25 cellular contexts compared by ENCODE assay signal in genomic region chr2:17550907-17551306, GRCh38. TPM values are rescaled to one million over a fixed set of nuclear protein-coding genes. Genes with fewer than 3 reads are reported as not detected.
DNase-seq lines count a peak whose midpoint lies in the region; ATAC-seq, FAIRE-seq and TF ChIP-seq lines count a peak whose summit lies in the region.
"Had no signal": no experiment of that assay in that cellular context is flagged by ENCODE, and none has a peak within 500 bp of the region (broad histone marks: within the 10 kb centered on the region; RNA-seq: fewer than 3 reads in every experiment).

No MANE protein-coding gene starts in this region.

- POLR2A ChIA-PET in HepG2 (lab: Yijun Ruan, JAX): interaction anchor here (4.0 kb wide), 1 partner anchor 12 kb away, joined by 19 read pairs; the partner anchor contains the start of gene VSNL1

- H3K4me1 ChIP-seq in HepG2 (ENCODE audit: insufficient read depth, low read length): peaks cover 81% of the 10 kb centered on the region
- peaks cover 0 to 19% (median 10%) of the 10 kb centered on the region in 4 donors for H3K4me1 ChIP-seq in right lobe of liver
- H3K4me1 ChIP-seq in keratinocyte (ENCODE audit: control insufficient read depth, extremely low read depth, insufficient read depth, low read length): peaks cover 10% of the 10 kb centered on the region
- no peaks in the 10 kb centered on the region for H3K4me1 ChIP-seq in mucosa of descending colon (ENCODE audit: low read depth)

- no peak overlapping the region for H3K4me3 Mint-ChIP-seq in natural killer cell treated with Interleukin-12 subunit alpha and Interleukin-12 subunit beta and Interleukin-15 and Interleukin-18, amount 100 ng/mL, for 72 hours
- H3K4me3 Mint-ChIP-seq: CD4-positive, alpha-beta memory T cell had no signal

- BruUV-seq in HepG2 (replicated peaks; lab: Mats Ljungman, UMichigan): no TSS peak

- TF ChIP-seq EP300 in HepG2 (IDR thresholded peaks at IDR 0.05; ENCODE audit: low read depth in 2 of 2, low read length in 2 of 2): no peak
- TF ChIP-seq EP300 in HepG2 (CRISPR knock-in tag; IDR thresholded peaks at IDR 0.05; ENCODE audit: borderline replicate concordance): no peak

- H3K36me3 Mint-ChIP-seq in natural killer cell treated with Interleukin-12 subunit alpha and Interleukin-12 subunit beta and Interleukin-15 and Interleukin-18, amount 100 ng/mL, for 72 hours: no peaks in the 10 kb centered on the region
- H3K36me3 Mint-ChIP-seq: CD4-positive, alpha-beta memory T cell had no signal

- H3K9me3 ChIP-seq in HepG2 (ENCODE audit: low read length) (no peaks in the 10 kb centered on the region), right lobe of liver (no peaks in the 10 kb centered on the region), keratinocyte (ENCODE audit: control insufficient read depth, low read depth, low read length) (no peaks in the 10 kb centered on the region), mucosa of descending colon (no peaks in the 10 kb centered on the region)
- H3K9me3 ChIP-seq: A549 had no signal

- H3K36me3 ChIP-seq in HepG2 (replicated peaks in 1 of 2; ENCODE audit: control insufficient read depth in 1 of 2, insufficient read depth in 2 of 2, low read length in 2 of 2): peaks cover 7 to 9% of the 10 kb centered on the region in 2 experiments; a peak in 4 of 5 replicates
- no peaks in the 10 kb centered on the region for H3K36me3 ChIP-seq in right lobe of liver
- H3K36me3 ChIP-seq in keratinocyte (ENCODE audit: control insufficient read depth in 2 of 2, extremely low read depth in 1 of 2, insufficient read depth in 2 of 2, low read length in 2 of 2): no peaks in the 10 kb centered on the region
- no peaks in the 10 kb centered on the region for H3K36me3 ChIP-seq in mucosa of descending colon (ENCODE audit: low read depth)

- CTCF ChIA-PET in HepG2 (lab: Yijun Ruan, JAX; ENCODE audit: low intra/inter-chr PET ratio, low total read pairs): no interaction called here

- H3K27ac Mint-ChIP-seq in natural killer cell treated with Interleukin-12 subunit alpha and Interleukin-12 subunit beta and Interleukin-15 and Interleukin-18, amount 100 ng/mL, for 72 hours: no peak overlapping the region
- H3K27ac Mint-ChIP-seq: CD4-positive, alpha-beta memory T cell had no signal

- dilution Hi-C loops in keratinocyte (cut with MboI; ENCODE audit: extremely low pct_ligation_motif_present, low sequenced_read_pairs): no loop called here

- TF ChIP-seq POLR2A in HepG2 (IDR thresholded peaks at IDR 0.05; ENCODE audit: insufficient read depth in 1 of 2, low read depth in 2 of 2, low read length in 2 of 2) (no peak), right lobe of liver (IDR thresholded peaks at IDR 0.05) (no peak)

- no peak overlapping the region for H3K4me3 ChIP-seq in HepG2 (replicated peaks in 1 of 3; ENCODE audit: insufficient read depth in 1 of 3, low read depth in 2 of 3, low read length in 3 of 3)
- no peak overlapping the region for H3K4me3 ChIP-seq in right lobe of liver
- H3K4me3 ChIP-seq in epithelial cell of esophagus (ENCODE audit: low read length): no peak overlapping the region
- no peak overlapping the region for H3K4me3 ChIP-seq in keratinocyte (ENCODE audit: control insufficient read depth in 2 of 3, extremely low read depth in 1 of 3, insufficient read depth in 2 of 3, low read depth in 1 of 3, low read length in 3 of 3)
- no peak overlapping the region for H3K4me3 ChIP-seq in mucosa of descending colon
- H3K4me3 ChIP-seq in coronary artery: no peak overlapping the region
- H3K4me3 ChIP-seq: A549 had no signal

- FAIRE-seq in HepG2 (lab: Jason Lieb, UNC): no peak
- FAIRE-seq in keratinocyte (lab: Jason Lieb, UNC): peak; percentile 63
- FAIRE-seq: A549, GM12892 had no signal

- no peaks in the 10 kb centered on the region for H3K4me1 Mint-ChIP-seq in natural killer cell treated with Interleukin-12 subunit alpha and Interleukin-12 subunit beta and Interleukin-15 and Interleukin-18, amount 100 ng/mL, for 72 hours (ENCODE audit: low read depth in 2 of 2)
- H3K4me1 Mint-ChIP-seq: CD4-positive, alpha-beta memory T cell had no signal

- in situ Hi-C loops in HepG2 (cut with HindIII; ENCODE audit: extremely low pct_ligation_motif_present, low pct_unique_long_range_greater_than_20kb): no loop called here

- H4K20me1 ChIP-seq in HepG2 (ENCODE audit: insufficient read depth, low read length) (no peaks in the 10 kb centered on the region), keratinocyte (ENCODE audit: control insufficient read depth, extremely low read depth, insufficient read depth, low read length) (no peaks in the 10 kb centered on the region)

- no peak for DNase-seq in HepG2 (ENCODE audit: low spot score)
- no peak for DNase-seq in right lobe of liver
- DNase-seq in epithelial cell of esophagus (ENCODE audit: low read depth): peak; percentile 21
- DNase-seq in keratinocyte (ENCODE audit: low read depth, low spot score): no peak
- DNase-seq in mucosa of descending colon: no peak
- DNase-seq in natural killer cell treated with Interleukin-12 subunit alpha and Interleukin-12 subunit beta and Interleukin-15 and Interleukin-18, amount 100 ng/mL, for 72 hours (ENCODE audit: low spot score): no peak
- no peak for DNase-seq in coronary artery (ENCODE audit: low spot score)
- no peak for DNase-seq in SW 1271 (lab: John Stamatoyannopoulos, UW)
- DNase-seq: 8988T; ACHN; C1 segment of cervical spinal cord; Calu3; CD4-positive, alpha-beta memory T cell; COR-L47; DMS53; DMS79 treated with DMSO at 0.1 percent for 48 hours; GF-D8; GOT3; H7; HCEC 1CT had no signal

- H3K9ac ChIP-seq in HepG2 (ENCODE audit: insufficient read depth, low read depth, low read length) (no peak overlapping the region), keratinocyte (ENCODE audit: control insufficient read depth, extremely low read depth, insufficient read depth, low read length) (no peak overlapping the region)

- ATAC-seq in HepG2: no peak
- no peak for ATAC-seq in right lobe of liver
- ATAC-seq in mucosa of descending colon: peak; percentile 71
- no peak for ATAC-seq in natural killer cell treated with Interleukin-12 subunit alpha and Interleukin-12 subunit beta and Interleukin-15 and Interleukin-18, amount 100 ng/mL, for 72 hours
- ATAC-seq: A549 had no signal

- H3K9me3 Mint-ChIP-seq in natural killer cell treated with Interleukin-12 subunit alpha and Interleukin-12 subunit beta and Interleukin-15 and Interleukin-18, amount 100 ng/mL, for 72 hours: peaks cover 3% of the 10 kb centered on the region

- no peaks in the 10 kb centered on the region for H3K9me1 ChIP-seq in keratinocyte (ENCODE audit: control insufficient read depth, extremely low read depth, insufficient read depth, low read length)

- intact Hi-C loops in HepG2 (cut with micrococcal nuclease; ENCODE audit: unreplicated experiment): no loop called here
- intact Hi-C loops in right lobe of liver (cut with DNase I): no loop called here
- intact Hi-C loops in mucosa of descending colon (cut with DNase I, micrococcal nuclease): no loop called here

- H3K79me2 ChIP-seq in HepG2 (ENCODE audit: insufficient read depth, low read length) (peaks cover 95% of the 10 kb centered on the region), keratinocyte (ENCODE audit: control insufficient read depth, insufficient read depth, low read length) (no peaks in the 10 kb centered on the region)

- H2AFZ ChIP-seq in HepG2 (ENCODE audit: low read length): no peak overlapping the region
- no peak overlapping the region for H2AFZ ChIP-seq in keratinocyte (ENCODE audit: control insufficient read depth, low read length)

- peak overlapping the region; percentile 2 for H3K27ac ChIP-seq in HepG2 (ENCODE audit: extremely low read length, insufficient read depth, low read length)
- H3K27ac ChIP-seq in right lobe of liver: no peak overlapping the region
- H3K27ac ChIP-seq in keratinocyte (ENCODE audit: control insufficient read depth, insufficient read depth, low read length): no peak overlapping the region
- no peak overlapping the region for H3K27ac ChIP-seq in coronary artery
- H3K27ac ChIP-seq: A549 had no signal

- whole genome bisulfite sequencing in HepG2 (ENCODE audit: low lambda C conversion rate): 95% methylated on average over 2 of the region's 2 CpGs
- WGBS in right lobe of liver (ENCODE audit: insufficient coverage, low coverage, low lambda C conversion rate, missing lambda C conversion rate): 67% methylated on average over 2 of the region's 2 CpGs

- H3K4me2 ChIP-seq in HepG2 (ENCODE audit: low read depth, low read length) (no peak overlapping the region), keratinocyte (ENCODE audit: control insufficient read depth, extremely low read depth, insufficient read depth, low read depth, low read length) (no peak overlapping the region)
- H3K4me2 ChIP-seq: A549 had no signal

- peaks cover 2 to 10% of the 10 kb centered on the region in 2 donors for H3K27me3 Mint-ChIP-seq in natural killer cell treated with Interleukin-12 subunit alpha and Interleukin-12 subunit beta and Interleukin-15 and Interleukin-18, amount 100 ng/mL, for 72 hours

- TF ChIP-seq CTCF in HepG2 (CRISPR knock-in tag; IDR thresholded peaks at IDR 0.05) (no peak), right lobe of liver (IDR thresholded peaks at IDR 0.05) (no peak), epithelial cell of esophagus (IDR thresholded peaks at IDR 0.05; ENCODE audit: insufficient read depth, low read depth, low read length, missing control alignments) (no peak), keratinocyte (optimal IDR thresholded peaks at IDR 0.05 in 1 of 3, IDR thresholded peaks at IDR 0.05 in 1 of 3, conservative IDR thresholded peaks at IDR 0.05 in 1 of 3; ENCODE audit: extremely low read depth in 1 of 3, insufficient read depth in 2 of 3, low read length in 3 of 3) (no peak), mucosa of descending colon (IDR thresholded peaks at IDR 0.05) (no peak), coronary artery (IDR thresholded peaks at IDR 0.05) (no peak)

- H3K27me3 ChIP-seq in HepG2 (ENCODE audit: control insufficient read depth in 1 of 2, insufficient read depth in 2 of 2, low read length in 2 of 2) (no peaks in the 10 kb centered on the region), right lobe of liver (no peaks in the 10 kb centered on the region), keratinocyte (ENCODE audit: control insufficient read depth, extremely low read depth, insufficient read depth, low read length) (no peaks in the 10 kb centered on the region)

- TF ChIP-seq RAD21 in HepG2 (CRISPR knock-in tag; IDR thresholded peaks at IDR 0.05): no peak

RNA-seq across cellular contexts. Expression of gene VSNL1, which starts 10.4 kb away (rescaled TPM):
- 63.2 and 103 TPM in 2 replicates for total RNA-seq in HepG2 (2016; rRNA removed; fragmentation: Illumina TruSeq; extraction: Trizol)
- 11.8 and 12.1 TPM in 2 replicates for total RNA-seq in HepG2 (2016; cell fraction: cytosol; rRNA removed; fragmentation: Illumina TruSeq; extraction: Trizol; ENCODE audit: low read depth)
- 61.2 and 118 TPM in 2 replicates for total RNA-seq in HepG2 (2016; cell fraction: insoluble cytoplasmic fraction; rRNA removed; fragmentation: Illumina TruSeq; extraction: Trizol)
- 28.5 and 29.9 TPM in 2 replicates for total RNA-seq in HepG2 (2016; cell fraction: membrane; rRNA removed; fragmentation: Illumina TruSeq; extraction: Trizol)
- total RNA-seq in HepG2 (2016; cell fraction: nucleus; rRNA removed; fragmentation: Illumina TruSeq; extraction: Trizol): 32.8 and 35.9 TPM in 2 replicates
- polyA plus RNA-seq in HepG2 (2011; rRNA removed): 62.8 and 95.9 TPM in 2 replicates
- polyA plus RNA-seq in HepG2 (2011; cell fraction: cytosol; rRNA removed): 80.4 and 85.1 TPM in 2 replicates
- polyA plus RNA-seq in HepG2 (2011; cell fraction: nucleus; rRNA removed): 12.7 TPM in 2 replicates
- 72.6 and 115 TPM in 2 replicates for polyA plus RNA-seq in HepG2 (2012)
- polyA plus RNA-seq in HepG2 (2016; cell fraction: cytosol; fragmentation: Illumina TruSeq; extraction: Trizol; ENCODE audit: low read depth): 11.7 and 11.9 TPM in 2 replicates
- 147 and 163 TPM in 2 replicates for polyA plus RNA-seq in HepG2 (2016; cell fraction: insoluble cytoplasmic fraction; fragmentation: Illumina TruSeq; extraction: Trizol; ENCODE audit: low read depth)
- 29.7 TPM in 2 replicates for polyA plus RNA-seq in HepG2 (2016; cell fraction: membrane; fragmentation: Illumina TruSeq; extraction: Trizol; ENCODE audit: low read depth)
- 39.4 and 45.5 TPM in 2 replicates for polyA plus RNA-seq in HepG2 (2016; cell fraction: nucleus; fragmentation: Illumina TruSeq; extraction: Trizol; ENCODE audit: insufficient read depth, low read depth)
- polyA minus RNA-seq in HepG2 (2011; rRNA and poly(A)+ RNA removed; ENCODE audit: low replicate concordance): 83.5 TPM in 1 of 2 replicates, not detected in the other
- polyA minus RNA-seq in HepG2 (2011; cell fraction: cytosol; rRNA and poly(A)+ RNA removed): 44.0 and 47.1 TPM in 2 replicates
- polyA minus RNA-seq in HepG2 (2011; cell fraction: nucleus; rRNA and poly(A)+ RNA removed): 39.8 and 52.0 TPM in 2 replicates
- total RNA-seq in right lobe of liver: 10 to 100 TPM in 1 of 6 experiments, 1 to 10 TPM in 5; 2.1 to 12.1 (median 4.3) TPM
- polyA plus RNA-seq in keratinocyte: 18.4 to 41.1 TPM (median 32.1 TPM) in 3 replicates
- polyA plus RNA-seq in keratinocyte (2011; ENCODE audit: low read depth): 27.0 TPM
- polyA plus RNA-seq in keratinocyte (2011; cell fraction: cytosol; rRNA removed): 27.3 and 29.6 TPM in 2 replicates
- polyA plus RNA-seq in keratinocyte (2011; cell fraction: nucleus; rRNA removed): 16.4 and 21.3 TPM in 2 replicates
- 11.3 and 13.0 TPM in 2 replicates for polyA plus RNA-seq in keratinocyte (2012; ENCODE audit: low replicate concordance)
- polyA minus RNA-seq in keratinocyte: 16.4 to 29.2 TPM (median 19.6 TPM) in 3 replicates
- 7.3 TPM for polyA minus RNA-seq in keratinocyte (2011; cell fraction: cytosol; rRNA and poly(A)+ RNA removed)
- 5.1 and 12.9 TPM in 2 replicates for polyA minus RNA-seq in keratinocyte (2011; cell fraction: nucleus; rRNA and poly(A)+ RNA removed)
- total RNA-seq in mucosa of descending colon: 1 to 10 TPM; 2.1 to 5.4 (median 2.1) TPM
- not detected for total RNA-seq in natural killer cell treated with Interleukin-12 subunit alpha and Interleukin-12 subunit beta and Interleukin-15 and Interleukin-18, amount 100 ng/mL, for 72 hours
- total RNA-seq: Calu3; CD4-positive, alpha-beta memory T cell; G401 had no signal
- polyA plus RNA-seq: A549; BJ; CD4-positive, alpha-beta memory T cell had no signal

RNA-seq across cellular contexts. Expression of gene RAD51AP2, which starts 32.7 kb away (rescaled TPM):
- total RNA-seq in HepG2 (2016; rRNA removed; fragmentation: Illumina TruSeq; extraction: Trizol) (0.07 and 0.11 TPM in 2 replicates), right lobe of liver (under 1 TPM in 3 of 6 experiments, not detected in 3; 0.12 to 0.31 (median 0.22) TPM), mucosa of descending colon (under 1 TPM in 1 of 3 donors, not detected in 2; 0.09 TPM)
- total RNA-seq in HepG2 (2016; cell fraction: cytosol; rRNA removed; fragmentation: Illumina TruSeq; extraction: Trizol; ENCODE audit: low read depth): not detected in 2 replicates
- total RNA-seq in HepG2 (2016; cell fraction: insoluble cytoplasmic fraction; rRNA removed; fragmentation: Illumina TruSeq; extraction: Trizol): 0.06 and 0.07 TPM in 2 replicates
- 0.06 and 0.07 TPM in 2 replicates for total RNA-seq in HepG2 (2016; cell fraction: membrane; rRNA removed; fragmentation: Illumina TruSeq; extraction: Trizol)
- 0.25 and 0.34 TPM in 2 replicates for total RNA-seq in HepG2 (2016; cell fraction: nucleus; rRNA removed; fragmentation: Illumina TruSeq; extraction: Trizol)
- polyA plus RNA-seq in HepG2 (2011; rRNA removed) (0.05 and 0.12 TPM in 2 replicates), keratinocyte (0.01 to 0.12 TPM (median 0.12 TPM) in 3 replicates)
- 0.03 TPM in 1 of 2 replicates, not detected in the other for polyA plus RNA-seq in HepG2 (2011; cell fraction: cytosol; rRNA removed)
- polyA plus RNA-seq in HepG2 (2011; cell fraction: nucleus; rRNA removed): 0.23 and 0.24 TPM in 2 replicates
- 0.15 and 0.21 TPM in 2 replicates for polyA plus RNA-seq in HepG2 (2012)
- not detected in 2 replicates for polyA plus RNA-seq in HepG2 (2016; cell fraction: cytosol; fragmentation: Illumina TruSeq; extraction: Trizol; ENCODE audit: low read depth)
- 0.12 TPM in 1 of 2 replicates, not detected in the other for polyA plus RNA-seq in HepG2 (2016; cell fraction: insoluble cytoplasmic fraction; fragmentation: Illumina TruSeq; extraction: Trizol; ENCODE audit: low read depth)
- 0.03 TPM in 1 of 2 replicates, not detected in the other for polyA plus RNA-seq in HepG2 (2016; cell fraction: membrane; fragmentation: Illumina TruSeq; extraction: Trizol; ENCODE audit: low read depth)
- polyA plus RNA-seq in HepG2 (2016; cell fraction: nucleus; fragmentation: Illumina TruSeq; extraction: Trizol; ENCODE audit: insufficient read depth, low read depth): 0.59 and 0.79 TPM in 2 replicates
- polyA minus RNA-seq in HepG2 (2011; rRNA and poly(A)+ RNA removed; ENCODE audit: low replicate concordance): not detected in 2 replicates
- not detected in 2 replicates for polyA minus RNA-seq in HepG2 (2011; cell fraction: cytosol; rRNA and poly(A)+ RNA removed)
- polyA minus RNA-seq in HepG2 (2011; cell fraction: nucleus; rRNA and poly(A)+ RNA removed): 0.77 and 1.1 TPM in 2 replicates
- 0.27 TPM for polyA plus RNA-seq in keratinocyte (2011; ENCODE audit: low read depth)
- not detected in 2 replicates for polyA plus RNA-seq in keratinocyte (2011; cell fraction: cytosol; rRNA removed)
- polyA plus RNA-seq in keratinocyte (2011; cell fraction: nucleus; rRNA removed): 0.23 and 0.34 TPM in 2 replicates
- 0.14 TPM in 1 of 2 replicates, not detected in the other for polyA plus RNA-seq in keratinocyte (2012; ENCODE audit: low replicate concordance)
- polyA minus RNA-seq in keratinocyte: 0.03 TPM in 1 of 3 replicates, not detected in the others
- not detected for polyA minus RNA-seq in keratinocyte (2011; cell fraction: cytosol; rRNA and poly(A)+ RNA removed)
- 0.31 TPM in 1 of 2 replicates, not detected in the other for polyA minus RNA-seq in keratinocyte (2011; cell fraction: nucleus; rRNA and poly(A)+ RNA removed)
- not detected for total RNA-seq in natural killer cell treated with Interleukin-12 subunit alpha and Interleukin-12 subunit beta and Interleukin-15 and Interleukin-18, amount 100 ng/mL, for 72 hours
- total RNA-seq: Calu3; CD4-positive, alpha-beta memory T cell; Daoy; G401 had no signal
- polyA plus RNA-seq: A549; BJ; CD4-positive, alpha-beta memory T cell had no signal
